ENCODE assay signal across 1 cellular context in the genomic region with DNA sequence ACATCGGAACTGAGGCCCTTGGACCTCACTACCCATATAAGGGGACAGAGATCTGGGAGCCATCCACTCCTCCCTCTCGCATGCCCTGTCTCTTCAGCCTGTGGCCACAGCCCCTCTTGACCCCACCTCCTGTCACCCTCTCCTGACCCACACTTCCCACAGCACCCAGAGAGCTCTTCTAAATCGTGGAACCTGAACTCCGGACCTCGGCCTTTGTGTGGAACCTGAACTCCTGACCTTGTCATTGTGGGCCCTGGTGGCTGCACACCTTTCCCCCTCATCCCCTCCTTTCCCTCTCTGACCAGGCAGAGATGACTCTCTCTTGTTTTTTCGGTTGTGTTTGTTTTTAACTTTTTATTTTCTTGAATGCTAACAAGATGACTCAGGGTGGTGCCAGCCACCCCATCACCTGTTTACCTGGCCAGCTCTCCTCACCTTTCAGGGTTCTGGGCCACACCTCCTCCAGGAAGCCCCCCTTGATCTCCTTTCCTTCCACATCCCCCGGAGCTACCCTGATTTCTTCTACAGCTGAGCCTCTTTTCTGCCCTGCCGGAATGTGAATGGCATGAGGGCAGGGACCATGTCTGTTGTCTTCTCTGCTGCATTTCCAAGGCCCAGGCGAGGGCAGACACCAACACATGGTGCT.
TF ChIP-seq lines count a peak whose summit lies in the region.

No MANE protein-coding gene starts in this region.

TF ChIP-seq in K562, 482 proteins besides CTCF, POLR2A, EP300 and RAD21:
- no peak for TF ChIP-seq DNMT1 (IDR thresholded peaks at IDR 0.05)
- peak; percentile 91 for TF ChIP-seq ZFP36 (IDR thresholded peaks at IDR 0.05; ENCODE audit: low read depth, low read length, partially characterized antibody)
- TF ChIP-seq NCOA1 (IDR thresholded peaks at IDR 0.05; ENCODE audit: low read depth), result no peak
- no peak for TF ChIP-seq FOXP1 (CRISPR knock-in tag; IDR thresholded peaks at IDR 0.05)
- TF ChIP-seq, protein P1, sequence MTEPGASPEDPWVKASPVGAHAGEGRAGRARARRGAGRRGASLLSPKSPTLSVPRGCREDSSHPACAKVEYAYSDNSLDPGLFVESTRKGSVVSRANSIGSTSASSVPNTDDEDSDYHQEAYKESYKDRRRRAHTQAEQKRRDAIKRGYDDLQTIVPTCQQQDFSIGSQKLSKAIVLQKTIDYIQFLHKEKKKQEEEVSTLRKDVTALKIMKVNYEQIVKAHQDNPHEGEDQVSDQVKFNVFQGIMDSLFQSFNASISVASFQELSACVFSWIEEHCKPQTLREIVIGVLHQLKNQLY (CRISPR knock-in tag; conservative IDR thresholded peaks at IDR 0.05), result no peak
- TF ChIP-seq BCL6 (CRISPR knock-in tag; IDR thresholded peaks at IDR 0.05), result no peak
- TF ChIP-seq CHCHD3 (CRISPR knock-in tag; IDR thresholded peaks at IDR 0.05), result no peak
- no peak for TF ChIP-seq MYBL2 (IDR thresholded peaks at IDR 0.05; ENCODE audit: low read depth)
- TF ChIP-seq MYBL2 (CRISPR knock-in tag; IDR thresholded peaks at IDR 0.05; ENCODE audit: borderline replicate concordance), result no peak
- no peak for TF ChIP-seq ZNF695 (CRISPR knock-in tag; IDR thresholded peaks at IDR 0.05)
- no peak for TF ChIP-seq ZNF146 (CRISPR knock-in tag; IDR thresholded peaks at IDR 0.05; ENCODE audit: unreplicated experiment)
- no peak for TF ChIP-seq RBM14 (IDR thresholded peaks at IDR 0.05; ENCODE audit: borderline replicate concordance, insufficient read depth, low read depth, low read length)
- no peak for TF ChIP-seq TEAD1 (CRISPR knock-in tag; IDR thresholded peaks at IDR 0.05)
- no peak for TF ChIP-seq SOX6 (IDR thresholded peaks at IDR 0.05)
- TF ChIP-seq KDM1A (IDR thresholded peaks at IDR 0.05), result 0 out of 4 replicates have a peak, but pooled peaks of 1 of the 2 experiments have one; percentile 17
- no peak for TF ChIP-seq ESRRA (IDR thresholded peaks at IDR 0.05; ENCODE audit: borderline replicate concordance, low read depth)
- TF ChIP-seq RBM25 (IDR thresholded peaks at IDR 0.05; ENCODE audit: low read depth, low read length, severe bottlenecking), result peak; percentile 48
